8 cellular contexts compared by ENCODE assay signal in genomic region chr7:155296788-155297516, GRCh38. TPM values are rescaled to one million over a fixed set of nuclear protein-coding genes. Genes with fewer than 3 reads are reported as not detected.
DNase-seq lines count a peak whose midpoint lies in the region; ATAC-seq and TF ChIP-seq lines count a peak whose summit lies in the region.

No MANE protein-coding gene starts in this region.

- ATAC-seq in CD8-positive, alpha-beta T cell, result peak; percentile 48
- ATAC-seq in GM19452 (IDR thresholded peaks at IDR 0.05; ENCODE audit: unreplicated experiment) (peak; percentile 42), HG03521 (IDR thresholded peaks at IDR 0.05; ENCODE audit: unreplicated experiment) (peak; percentile 10)

- H3K27ac Mint-ChIP-seq in CD8-positive, alpha-beta T cell, result peak overlapping the region; percentile 89
- H3K27ac Mint-ChIP-seq in activated naive CD4-positive, alpha-beta T cell treated with anti-CD3 and anti-CD28 coated beads, Interleukin-2, amount 10 ng/mL, durations not matched to agents 7 days and 5 days, result peak overlapping the region; percentile 95
- H3K27ac Mint-ChIP-seq in glutamatergic neuron (ENCODE audit: unreplicated experiment) (peak overlapping the region; percentile 96), type B pancreatic cell (peak overlapping the region; percentile 90)

- CTCF ChIA-PET in CD8-positive, alpha-beta T cell (lab: Charles Lee), result interaction anchor here (0.9 to 4.1 kb wide), 8 partner anchors 11 to 369 kb away, joined by 3 to 21 read pairs (median 4); no protein-coding TSS in a partner anchor
- CTCF ChIA-PET in activated naive CD4-positive, alpha-beta T cell treated with anti-CD3 and anti-CD28 coated beads, Interleukin-2, amount 10 ng/mL, durations not matched to agents 7 days and 5 days (lab: Charles Lee), result interaction anchor here (1.1 to 3.7 kb wide), 4 partner anchors 12 to 103 kb away, joined by 3 to 13 read pairs (median 5); no protein-coding TSS in a partner anchor

- peak; percentile 45 for TF ChIP-seq POLR2A in Raji (IDR thresholded peaks at IDR 0.05; ENCODE audit: insufficient read depth, low read depth, low read length)

- peak overlapping the region; percentile 75 for H3K4me3 Mint-ChIP-seq in CD8-positive, alpha-beta T cell
- H3K4me3 Mint-ChIP-seq in activated naive CD4-positive, alpha-beta T cell treated with anti-CD3 and anti-CD28 coated beads, Interleukin-2, amount 10 ng/mL, durations not matched to agents 7 days and 5 days, result peak overlapping the region; percentile 80
- H3K4me3 Mint-ChIP-seq in glutamatergic neuron (ENCODE audit: unreplicated experiment), result peak overlapping the region; percentile 89
- H3K4me3 Mint-ChIP-seq in type B pancreatic cell, result peak overlapping the region; percentile 85

- peak; percentile 32 for TF ChIP-seq CTCF in CD8-positive, alpha-beta T cell (IDR thresholded peaks at IDR 0.05)
- no peak for TF ChIP-seq CTCF in glutamatergic neuron (IDR thresholded peaks at IDR 0.05; ENCODE audit: partially characterized antibody, unreplicated experiment)
- TF ChIP-seq CTCF in type B pancreatic cell (conservative IDR thresholded peaks at IDR 0.05), result peak; percentile 69

- H3K36me3 Mint-ChIP-seq in CD8-positive, alpha-beta T cell, result peaks cover 15% of the 10 kb centered on the region
- H3K36me3 Mint-ChIP-seq in activated naive CD4-positive, alpha-beta T cell treated with anti-CD3 and anti-CD28 coated beads, Interleukin-2, amount 10 ng/mL, durations not matched to agents 7 days and 5 days, result peaks cover 41% of the 10 kb centered on the region
- peaks cover 16% of the 10 kb centered on the region for H3K36me3 Mint-ChIP-seq in glutamatergic neuron (ENCODE audit: unreplicated experiment)
- H3K36me3 Mint-ChIP-seq in type B pancreatic cell, result peaks cover 12% of the 10 kb centered on the region

- POLR2A ChIA-PET in CD8-positive, alpha-beta T cell (lab: Charles Lee), result interaction anchor here (1.0 to 5.2 kb wide), 11 partner anchors 9 to 369 kb away, joined by 3 to 49 read pairs (median 5); partner anchors contain the start of gene PAXIP1

- peak overlapping the region; percentile 44 for H3K4me3 ChIP-seq in CD8-positive, alpha-beta T cell (ENCODE audit: low read depth, low read length)

- H3K27me3 Mint-ChIP-seq in CD8-positive, alpha-beta T cell (ENCODE audit: low read depth), result peaks cover 2% of the 10 kb centered on the region
- H3K27me3 Mint-ChIP-seq in activated naive CD4-positive, alpha-beta T cell treated with anti-CD3 and anti-CD28 coated beads, Interleukin-2, amount 10 ng/mL, durations not matched to agents 7 days and 5 days, result peaks cover 7% of the 10 kb centered on the region
- peaks cover 16% of the 10 kb centered on the region for H3K27me3 Mint-ChIP-seq in glutamatergic neuron (ENCODE audit: unreplicated experiment)
- H3K27me3 Mint-ChIP-seq in type B pancreatic cell, result no peaks in the 10 kb centered on the region

- H3K4me1 ChIP-seq in CD8-positive, alpha-beta T cell (ENCODE audit: insufficient read depth, low read length), result peaks cover 34% of the 10 kb centered on the region

- no peaks in the 10 kb centered on the region for H3K9me3 ChIP-seq in CD8-positive, alpha-beta T cell (ENCODE audit: low read length)

- H3K27ac ChIP-seq in CD8-positive, alpha-beta T cell (ENCODE audit: low read depth, low read length), result peak overlapping the region; percentile 79

- H3K9me3 Mint-ChIP-seq in CD8-positive, alpha-beta T cell, result no peaks in the 10 kb centered on the region
- H3K9me3 Mint-ChIP-seq in activated naive CD4-positive, alpha-beta T cell treated with anti-CD3 and anti-CD28 coated beads, Interleukin-2, amount 10 ng/mL, durations not matched to agents 7 days and 5 days, result peaks cover 5% of the 10 kb centered on the region
- H3K9me3 Mint-ChIP-seq in glutamatergic neuron (ENCODE audit: unreplicated experiment) (peaks cover 11% of the 10 kb centered on the region), type B pancreatic cell (peaks cover 16% of the 10 kb centered on the region)

- peak; percentile 76 to 92 (median 90) for DNase-seq in CD8-positive, alpha-beta T cell
- peak; percentile 90 for DNase-seq in activated naive CD4-positive, alpha-beta T cell treated with anti-CD3 and anti-CD28 coated beads, Interleukin-2, amount 10 ng/mL, durations not matched to agents 7 days and 5 days
- DNase-seq in glutamatergic neuron, result peak; percentile 64
- DNase-seq in posterior cingulate gyrus, result peak in 8 of 10 donors; percentile 23 to 90 (median 34)
- no peak for DNase-seq in type B pancreatic cell (ENCODE audit: extremely low spot score, unreplicated experiment)

- no peaks in the 10 kb centered on the region for H3K36me3 ChIP-seq in CD8-positive, alpha-beta T cell (ENCODE audit: insufficient read depth, low read length)

- peaks cover 42% of the 10 kb centered on the region for H3K4me1 Mint-ChIP-seq in CD8-positive, alpha-beta T cell (ENCODE audit: low read depth)
- peaks cover 49% of the 10 kb centered on the region for H3K4me1 Mint-ChIP-seq in activated naive CD4-positive, alpha-beta T cell treated with anti-CD3 and anti-CD28 coated beads, Interleukin-2, amount 10 ng/mL, durations not matched to agents 7 days and 5 days
- H3K4me1 Mint-ChIP-seq in glutamatergic neuron (ENCODE audit: low read depth, unreplicated experiment) (peaks cover 22% of the 10 kb centered on the region), type B pancreatic cell (ENCODE audit: unreplicated experiment) (peaks cover 20% of the 10 kb centered on the region)

- no peaks in the 10 kb centered on the region for H3K27me3 ChIP-seq in CD8-positive, alpha-beta T cell (ENCODE audit: insufficient read depth, low read length)

- intact Hi-C loops in CD8-positive, alpha-beta T cell (cut with DNase I, micrococcal nuclease), result loop anchor here (1.0 to 5.0 kb wide), 6 partner anchors 92 to 369 kb away; partner anchors contain the start of gene RBM33 (in 2 of the 2)
- intact Hi-C loops in posterior cingulate gyrus (cut with DNase I), result loop anchor here (5.0 to 10.0 kb wide), 3 partner anchors 158 to 295 kb away; partner anchors contain the start of genes EN2, HTR5A and PAXIP1

RNA-seq across cellular contexts. Expression of gene INSIG1, which starts 0.7 kb away (rescaled TPM):
- 10 to 100 TPM; 93.5 to 99.9 TPM for total RNA-seq in CD8-positive, alpha-beta T cell
- 95.2 TPM for total RNA-seq in glutamatergic neuron (ENCODE audit: unreplicated experiment)
- 38.2 and 55.2 TPM in 2 replicates for total RNA-seq in type B pancreatic cell (ENCODE audit: low replicate concordance)
